8 cellular contexts compared by ENCODE assay signal in the genomic region with DNA sequence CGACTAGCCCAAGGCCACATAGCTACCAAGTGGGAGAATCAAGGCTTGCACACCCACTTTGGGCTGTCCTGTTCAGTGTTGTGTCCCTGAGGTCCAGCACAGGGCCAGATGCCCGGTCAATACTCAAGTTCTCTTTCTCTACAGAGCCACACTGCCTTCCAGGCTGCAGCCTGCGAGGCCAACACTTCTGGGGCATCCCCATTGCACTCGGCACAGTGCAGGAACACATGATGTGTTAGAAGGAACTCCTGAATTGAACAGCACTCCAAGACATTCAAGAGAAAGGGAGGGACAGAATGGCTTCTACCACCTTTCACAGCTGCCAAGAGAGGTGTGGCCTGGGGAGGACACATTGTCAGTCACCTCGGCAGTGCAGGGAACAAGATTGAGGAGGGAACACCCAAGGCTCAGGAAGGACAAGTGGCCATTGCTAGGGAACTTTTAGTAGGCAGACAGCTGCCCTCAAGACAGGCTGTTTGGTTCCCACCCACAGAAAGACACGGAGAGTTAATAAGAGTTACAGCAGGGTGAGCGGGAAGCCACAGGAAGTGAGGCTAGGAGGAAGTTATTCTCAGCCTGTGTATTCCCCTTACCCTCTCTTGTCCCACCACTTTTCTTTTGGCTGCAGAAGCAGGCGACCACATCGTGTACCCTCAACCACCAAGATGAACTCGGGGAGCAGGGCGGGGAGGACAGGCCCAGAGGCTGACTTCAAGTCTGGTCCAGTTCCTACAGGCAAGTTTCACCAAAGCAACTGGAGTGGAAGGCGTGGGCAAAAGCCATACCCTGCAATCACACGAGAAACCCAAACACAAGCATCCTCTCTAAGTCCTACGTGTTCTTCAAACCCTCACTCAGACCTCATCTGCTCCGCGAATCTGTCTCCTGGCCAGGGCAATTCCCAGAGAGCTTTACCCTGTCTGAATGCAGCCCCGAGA.
DNase-seq lines count a peak whose midpoint lies in the region; ATAC-seq lines count a peak whose summit lies in the region.

No MANE protein-coding gene starts in this region.

- H3K4me3 Mint-ChIP-seq in activated T-cell treated with anti-CD3 and anti-CD28 coated beads, Interleukin-2, amount 50 U/mL, for 24 hours = peak overlapping the region; percentile 53
- H3K4me3 Mint-ChIP-seq in activated T-cell treated with anti-CD3 and anti-CD28 coated beads, Interleukin-2, amount 50 U/mL, for 72 hours = peak overlapping the region; percentile 42 to 73
- H3K4me3 Mint-ChIP-seq in stimulated activated naive B cell treated with anti-CD40 and anti-IgM and Interleukin-4, amounts not matched to agents 10 μg/mL and 1 μg/mL and 100 μg/mL, for 72 hours = peak overlapping the region; percentile 30 to 67

- H3K9me3 Mint-ChIP-seq in activated T-cell treated with anti-CD3 and anti-CD28 coated beads, Interleukin-2, amount 50 U/mL, for 24 hours = no peaks in the 10 kb centered on the region
- H3K9me3 Mint-ChIP-seq in activated T-cell treated with anti-CD3 and anti-CD28 coated beads, Interleukin-2, amount 50 U/mL, for 72 hours = no peaks in the 10 kb centered on the region
- H3K9me3 Mint-ChIP-seq in stimulated activated naive B cell treated with anti-CD40 and anti-IgM and Interleukin-4, amounts not matched to agents 10 μg/mL and 1 μg/mL and 100 μg/mL, for 72 hours = no peaks in the 10 kb centered on the region

- ATAC-seq in HG02884 (IDR thresholded peaks at IDR 0.05; ENCODE audit: unreplicated experiment) = peak; percentile 63
- peak; percentile 62 to 71 for ATAC-seq in activated T-cell treated with anti-CD3 and anti-CD28 coated beads, Interleukin-2, amount 50 U/mL, for 72 hours (replicated peaks in 1 of 2)
- ATAC-seq in stimulated activated naive B cell treated with anti-CD40 and anti-IgM and Interleukin-4, amounts not matched to agents 10 μg/mL and 1 μg/mL and 100 μg/mL, for 72 hours (replicated peaks) = peak; percentile 66 to 75

- peak overlapping the region; percentile 66 for H3K27ac Mint-ChIP-seq in activated T-cell treated with anti-CD3 and anti-CD28 coated beads, Interleukin-2, amount 50 U/mL, for 24 hours
- H3K27ac Mint-ChIP-seq in activated T-cell treated with anti-CD3 and anti-CD28 coated beads, Interleukin-2, amount 50 U/mL, for 72 hours = peak overlapping the region; percentile 7
- peak overlapping the region; percentile 33 for H3K27ac Mint-ChIP-seq in stimulated activated naive B cell treated with anti-CD40 and anti-IgM and Interleukin-4, amounts not matched to agents 10 μg/mL and 1 μg/mL and 100 μg/mL, for 72 hours

- H3K27me3 Mint-ChIP-seq in activated T-cell treated with anti-CD3 and anti-CD28 coated beads, Interleukin-2, amount 50 U/mL, for 24 hours = no peaks in the 10 kb centered on the region
- H3K27me3 Mint-ChIP-seq in activated T-cell treated with anti-CD3 and anti-CD28 coated beads, Interleukin-2, amount 50 U/mL, for 72 hours (ENCODE audit: low read depth) = no peaks in the 10 kb centered on the region
- no peaks in the 10 kb centered on the region for H3K27me3 Mint-ChIP-seq in stimulated activated naive B cell treated with anti-CD40 and anti-IgM and Interleukin-4, amounts not matched to agents 10 μg/mL and 1 μg/mL and 100 μg/mL, for 72 hours

- peaks cover 25% of the 10 kb centered on the region for H3K4me1 Mint-ChIP-seq in activated T-cell treated with anti-CD3 and anti-CD28 coated beads, Interleukin-2, amount 50 U/mL, for 24 hours (ENCODE audit: low read depth)
- peaks cover 26% of the 10 kb centered on the region for H3K4me1 Mint-ChIP-seq in activated T-cell treated with anti-CD3 and anti-CD28 coated beads, Interleukin-2, amount 50 U/mL, for 72 hours (ENCODE audit: low read depth)
- H3K4me1 Mint-ChIP-seq in stimulated activated naive B cell treated with anti-CD40 and anti-IgM and Interleukin-4, amounts not matched to agents 10 μg/mL and 1 μg/mL and 100 μg/mL, for 72 hours = peaks cover 14 to 15% of the 10 kb centered on the region in 2 donors

- H3K36me3 Mint-ChIP-seq in activated T-cell treated with anti-CD3 and anti-CD28 coated beads, Interleukin-2, amount 50 U/mL, for 24 hours (ENCODE audit: low read depth) = no peaks in the 10 kb centered on the region
- no peaks in the 10 kb centered on the region for H3K36me3 Mint-ChIP-seq in activated T-cell treated with anti-CD3 and anti-CD28 coated beads, Interleukin-2, amount 50 U/mL, for 72 hours (ENCODE audit: insufficient read depth in 2 of 2)
- no peaks in the 10 kb centered on the region for H3K36me3 Mint-ChIP-seq in stimulated activated naive B cell treated with anti-CD40 and anti-IgM and Interleukin-4, amounts not matched to agents 10 μg/mL and 1 μg/mL and 100 μg/mL, for 72 hours

- DNase-seq in activated T-cell treated with anti-CD3 and anti-CD28 coated beads, Interleukin-2, amount 50 U/mL, for 24 hours = peak; percentile 54
- DNase-seq in activated T-cell treated with anti-CD3 and anti-CD28 coated beads for 4 hours (no peak), COR-L47 (lab: John Stamatoyannopoulos, UW) (no peak), NCI-H128 (lab: John Stamatoyannopoulos, UW; ENCODE audit: unreplicated experiment) (no peak)
- peak; percentile 3 to 5 for DNase-seq in activated T-cell treated with anti-CD3 and anti-CD28 coated beads, Interleukin-2, amount 50 U/mL, for 72 hours
- DNase-seq in stimulated activated naive B cell treated with anti-CD40 and anti-IgM and Interleukin-4, amounts not matched to agents 10 μg/mL and 1 μg/mL and 100 μg/mL, for 72 hours = peak; percentile 4
- no peak for DNase-seq in stimulated activated CD8-positive, alpha-beta memory T cell treated with anti-CD3 and anti-CD28 coated beads, Interleukin-4, amount 100 ng/mL, for 48 hours

Comparison
In these comparisons a context has a peak if more than half of its experiments do, and no peak if none do; other contexts are left out.
1. DNase-seq: peak in activated T-cell treated with anti-CD3 and anti-CD28 coated beads, Interleukin-2, amount 50 U/mL, for 24 hours (single experiment), activated T-cell treated with anti-CD3 and anti-CD28 coated beads, Interleukin-2, amount 50 U/mL, for 72 hours (2 of 2) and stimulated activated naive B cell treated with anti-CD40 and anti-IgM and Interleukin-4, amounts not matched to agents 10 μg/mL and 1 μg/mL and 100 μg/mL, for 72 hours (single experiment); none in activated T-cell treated with anti-CD3 and anti-CD28 coated beads for 4 hours (single experiment), COR-L47 (single experiment), NCI-H128 (single experiment) and stimulated activated CD8-positive, alpha-beta memory T cell treated with anti-CD3 and anti-CD28 coated beads, Interleukin-4, amount 100 ng/mL, for 48 hours (single experiment).
2. H3K27ac Mint-ChIP-seq: peak in every context shown above with its lines; median percentile 66 in activated T-cell treated with anti-CD3 and anti-CD28 coated beads, Interleukin-2, amount 50 U/mL, for 24 hours; 33 in stimulated activated naive B cell treated with anti-CD40 and anti-IgM and Interleukin-4, amounts not matched to agents 10 μg/mL and 1 μg/mL and 100 μg/mL, for 72 hours; 7 in activated T-cell treated with anti-CD3 and anti-CD28 coated beads, Interleukin-2, amount 50 U/mL, for 72 hours.
3. Peak in every context shown above with its lines, with median percentiles within 50 percentile points of each other: H3K4me3 Mint-ChIP-seq and ATAC-seq.